ENCODE assay signal across 1 cellular context in genomic region chr1:160429125-160429551, GRCh38.
TF ChIP-seq lines count a peak whose summit lies in the region.

No MANE protein-coding gene starts in this region.

TF ChIP-seq in GM12878, 131 proteins besides CTCF, POLR2A, EP300 and RAD21 (continued from another document and continues in another):
- TF ChIP-seq ZNF687 (IDR thresholded peaks at IDR 0.05) = peak; percentile 63; the same call in 1 of the 2 replicates
- no peak for TF ChIP-seq ZNF384 (IDR thresholded peaks at IDR 0.05; ENCODE audit: borderline replicate concordance, low read depth, low read length)
- TF ChIP-seq KLF5 (IDR thresholded peaks at IDR 0.05; ENCODE audit: partially characterized antibody) = peak; percentile 17
- no peak for TF ChIP-seq CEBPB (IDR thresholded peaks at IDR 0.05; ENCODE audit: borderline replicate concordance in 1 of 2, low read depth in 2 of 2, low read length in 2 of 2)
- TF ChIP-seq ZBTB33 (IDR thresholded peaks at IDR 0.05) = no peak
- no peak for TF ChIP-seq BCLAF1 (IDR thresholded peaks at IDR 0.05)
- TF ChIP-seq ZZZ3 (IDR thresholded peaks at IDR 0.05; ENCODE audit: control insufficient read depth, insufficient read length, low read depth) = no peak
- peak; percentile 19; the same call in 1 of the 2 replicates for TF ChIP-seq MTA3 (IDR thresholded peaks at IDR 0.05; ENCODE audit: borderline replicate concordance, low read length)
- TF ChIP-seq E2F8 (IDR thresholded peaks at IDR 0.05; ENCODE audit: low read depth, partially characterized antibody) = no peak
- no peak for TF ChIP-seq BACH1 (IDR thresholded peaks at IDR 0.05; ENCODE audit: borderline replicate concordance)
- TF ChIP-seq ZNF274 (IDR thresholded peaks at IDR 0.05; ENCODE audit: insufficient read depth, insufficient read length) = no peak
- no peak for TF ChIP-seq CREB1 (IDR thresholded peaks at IDR 0.05; ENCODE audit: low read depth)
- peak; percentile 84 for TF ChIP-seq ZNF592 (IDR thresholded peaks at IDR 0.05)
- no peak for TF ChIP-seq SPI1 (IDR thresholded peaks at IDR 0.05; ENCODE audit: borderline replicate concordance, insufficient read depth, low read depth, low read length)
- TF ChIP-seq ESRRA (IDR thresholded peaks at IDR 0.05; ENCODE audit: low read length) = no peak
- TF ChIP-seq NFIC (IDR thresholded peaks at IDR 0.05; ENCODE audit: low read depth, low read length) = no peak
- no peak for TF ChIP-seq CBX5 (IDR thresholded peaks at IDR 0.05; ENCODE audit: low read depth)
- no peak for TF ChIP-seq PKNOX1 (IDR thresholded peaks at IDR 0.05)
- no peak for TF ChIP-seq FOS (IDR thresholded peaks at IDR 0.05; ENCODE audit: borderline replicate concordance, extremely low read depth, insufficient read length)
- no peak for TF ChIP-seq MEF2A (IDR thresholded peaks at IDR 0.05; ENCODE audit: insufficient read depth, low read depth, low read length)
- TF ChIP-seq NFYA (IDR thresholded peaks at IDR 0.05; ENCODE audit: borderline replicate concordance, low read depth, low read length) = no peak
- TF ChIP-seq SREBF2 (IDR thresholded peaks at IDR 0.05; ENCODE audit: low read length) = no peak
- no peak for TF ChIP-seq CHD4 (IDR thresholded peaks at IDR 0.05)
- TF ChIP-seq BCL11A (IDR thresholded peaks at IDR 0.05; ENCODE audit: low read depth, low read length) = no peak
- TF ChIP-seq TCF3 (IDR thresholded peaks at IDR 0.05; ENCODE audit: borderline replicate concordance, insufficient read depth, low read depth, low read length) = no peak
- TF ChIP-seq NR2F1 (conservative IDR thresholded peaks at IDR 0.05) = 0 out of 2 replicates have a peak, but pooled peaks have one; percentile 33
- TF ChIP-seq JUNB (IDR thresholded peaks at IDR 0.05) = no peak
- TF ChIP-seq PAX8 (IDR thresholded peaks at IDR 0.05) = no peak
- no peak for TF ChIP-seq RBBP5 (conservative IDR thresholded peaks at IDR 0.05)
- no peak for TF ChIP-seq BMI1 (IDR thresholded peaks at IDR 0.05; ENCODE audit: borderline replicate concordance)
- TF ChIP-seq NR2C1 (IDR thresholded peaks at IDR 0.05) = no peak
- TF ChIP-seq ZBTB4 (CRISPR knock-in tag; IDR thresholded peaks at IDR 0.05) = peak; percentile 83
- no peak for TF ChIP-seq E2F4 (IDR thresholded peaks at IDR 0.05; ENCODE audit: low read depth, low read length)
- TF ChIP-seq RELB (IDR thresholded peaks at IDR 0.05; ENCODE audit: low read depth) = no peak
